16 cellular contexts compared by ENCODE assay signal in genomic region chr18:9941660-9942059, GRCh38. TPM values are rescaled to one million over a fixed set of nuclear protein-coding genes. Genes with fewer than 3 reads are reported as not detected.
DNase-seq lines count a peak whose midpoint lies in the region; ATAC-seq, FAIRE-seq and TF ChIP-seq lines count a peak whose summit lies in the region.
"Had no signal": no experiment of that assay in that cellular context is flagged by ENCODE, and none has a peak within 500 bp of the region (broad histone marks: within the 10 kb centered on the region; RNA-seq: fewer than 3 reads in every experiment).

No MANE protein-coding gene starts in this region.

- no peak overlapping the region for H3K27ac ChIP-seq in K562 (ENCODE audit: extremely low read depth, low read depth, low read length)
- H3K27ac ChIP-seq: C4-2B had no signal

- no peak for TF ChIP-seq POLR2A in K562 (conservative IDR thresholded peaks at IDR 0.05)

- H3K27ac Mint-ChIP-seq in nephron progenitor cell, result peak overlapping the region; percentile 25
- H3K27ac Mint-ChIP-seq in endothelial cell (ENCODE audit: unreplicated experiment), result no peak overlapping the region
- H3K27ac Mint-ChIP-seq: CD4-positive, alpha-beta T cell had no signal

- in situ Hi-C loops in K562 (cut with MboI), result no loop called here

- H3K9me1 ChIP-seq in K562 (ENCODE audit: control insufficient read depth, insufficient read depth, low read length), result no peaks in the 10 kb centered on the region

- no TSS peak for BruUV-seq in K562 (replicated peaks; lab: Mats Ljungman, UMichigan)

- TF ChIP-seq RAD21 in K562 (CRISPR knock-in tag; conservative IDR thresholded peaks at IDR 0.05 in 1 of 2, IDR thresholded peaks at IDR 0.05 in 1 of 2), result no peak

- no peak for TF ChIP-seq EP300 in K562 (IDR thresholded peaks at IDR 0.05; ENCODE audit: low read length)

- no peaks in the 10 kb centered on the region for H4K20me1 ChIP-seq in K562 (replicated peaks; ENCODE audit: control insufficient read depth, insufficient read depth, low read length)

- ATAC-seq in K562, result no peak
- ATAC-seq: GM12878 had no signal

- DNase-seq in K562 (ENCODE audit: extremely low read depth in 1 of 4, low spot score in 3 of 4), result no peak
- no peak for DNase-seq in nephron progenitor cell
- no peak for DNase-seq in endothelial cell (ENCODE audit: low spot score)
- no peak for DNase-seq in LoVo (ENCODE audit: low spot score)
- DNase-seq: AML-193; CD4-positive, alpha-beta T cell; DMS153; DMS79 treated with DMSO at 0.1 percent for 48 hours; H9; KBM-7 had no signal

- peaks cover 74% of the 10 kb centered on the region for H3K36me3 Mint-ChIP-seq in nephron progenitor cell (ENCODE audit: low read depth)
- peaks cover 20% of the 10 kb centered on the region for H3K36me3 Mint-ChIP-seq in endothelial cell (ENCODE audit: low read depth, unreplicated experiment)

- H3K9me3 Mint-ChIP-seq in nephron progenitor cell (no peaks in the 10 kb centered on the region), endothelial cell (ENCODE audit: unreplicated experiment) (no peaks in the 10 kb centered on the region)
- H3K9me3 Mint-ChIP-seq: CD4-positive, alpha-beta T cell; H9 had no signal

- H3K9ac ChIP-seq in K562 (ENCODE audit: insufficient read depth in 1 of 2, low read depth in 2 of 2, low read length in 2 of 2), result no peak overlapping the region

- peaks cover 93% of the 10 kb centered on the region for H3K79me2 ChIP-seq in K562 (ENCODE audit: control insufficient read depth, insufficient read depth, low read length)

- H3K4me1 Mint-ChIP-seq in nephron progenitor cell (peaks cover 9% of the 10 kb centered on the region), endothelial cell (ENCODE audit: unreplicated experiment) (no peaks in the 10 kb centered on the region)
- H3K4me1 Mint-ChIP-seq: H9 had no signal

- no peak overlapping the region for H2AFZ ChIP-seq in K562 (ENCODE audit: low read depth, low read length)

- POLR2A ChIA-PET in K562 (lab: Yijun Ruan, JAX), result interaction anchor here (1.0 to 2.4 kb wide), 3 partner anchors 9 to 272 kb away, joined by 4 to 10 read pairs (median 7); no protein-coding TSS in a partner anchor

- H3K4me3 Mint-ChIP-seq in nephron progenitor cell (no peak overlapping the region), endothelial cell (ENCODE audit: unreplicated experiment) (no peak overlapping the region)
- H3K4me3 Mint-ChIP-seq: CD4-positive, alpha-beta T cell; H9 had no signal

- no peak overlapping the region for H3K4me3 ChIP-seq in K562
- H3K4me3 ChIP-seq: GM12878 had no signal

- H3K36me3 ChIP-seq in K562 (ENCODE audit: control insufficient read depth, insufficient read depth, low read length), result peaks cover 97% of the 10 kb centered on the region

- H3K27me3 ChIP-seq in K562 (ENCODE audit: control insufficient read depth in 2 of 2, insufficient read depth in 2 of 2, low read length in 2 of 2), result no peaks in the 10 kb centered on the region

- 100% methylated on average over 1 of the region's 1 CpG for WGBS in K562 (ENCODE audit: insufficient coverage, low coverage, missing lambda C conversion rate)

- no peak overlapping the region for H3K4me2 ChIP-seq in K562 (ENCODE audit: insufficient read depth, low read length)

- FAIRE-seq in A204.1 (lab: Jason Lieb, UNC), result peak; percentile 40
- peak; percentile 41 for FAIRE-seq in G401.6 (lab: Jason Lieb, UNC)
- no peak for FAIRE-seq in K562 (lab: Jason Lieb, UNC)
- FAIRE-seq: GM12878, H1 had no signal

- peaks cover 0 to 3% of the 10 kb centered on the region in 2 experiments; a peak in 2 of 5 replicates for H3K4me1 ChIP-seq in K562 (replicated peaks in 1 of 2; ENCODE audit: control insufficient read depth in 2 of 2, insufficient read depth in 2 of 2, low read length in 2 of 2)

- TF ChIP-seq CTCF in K562 (IDR thresholded peaks at IDR 0.05 in 2 of 3, conservative IDR thresholded peaks at IDR 0.05 in 1 of 3; ENCODE audit: insufficient read depth in 2 of 3, low read depth in 1 of 3, low read length in 3 of 3) (no peak), nephron progenitor cell (IDR thresholded peaks at IDR 0.05) (no peak), endothelial cell (IDR thresholded peaks at IDR 0.05; ENCODE audit: unreplicated experiment) (no peak)

- CTCF ChIA-PET in K562 (lab: Yijun Ruan, JAX; ENCODE audit: low intra/inter-chr PET ratio), result no interaction called here

- no peaks in the 10 kb centered on the region for H3K27me3 Mint-ChIP-seq in nephron progenitor cell (ENCODE audit: low read depth, poor library complexity)
- H3K27me3 Mint-ChIP-seq in endothelial cell (ENCODE audit: unreplicated experiment), result no peaks in the 10 kb centered on the region
- H3K27me3 Mint-ChIP-seq: CD4-positive, alpha-beta T cell had no signal

- no peaks in the 10 kb centered on the region for H3K9me3 ChIP-seq in K562 (replicated peaks; ENCODE audit: control insufficient read depth, insufficient read depth, low read depth, low read length)

- intact Hi-C loops in K562 (cut with micrococcal nuclease), result no loop called here

TF ChIP-seq in K562, 482 proteins besides CTCF, POLR2A, EP300 and RAD21:
- peak; percentile 34; the same call in 1 of the 2 replicates for TF ChIP-seq MAFF (IDR thresholded peaks at IDR 0.05; ENCODE audit: low read length)
- TF ChIP-seq MYBL2 (IDR thresholded peaks at IDR 0.05; ENCODE audit: low read depth), result no peak
- TF ChIP-seq MYBL2 (CRISPR knock-in tag; IDR thresholded peaks at IDR 0.05; ENCODE audit: borderline replicate concordance), result no peak
- TF ChIP-seq RHOXF2B (CRISPR knock-in tag; conservative IDR thresholded peaks at IDR 0.05), result no peak
- TF ChIP-seq YBX1 (IDR thresholded peaks at IDR 0.05), result no peak
- peak; percentile 36; the same call in 1 of the 2 replicates for TF ChIP-seq POLR2H (tag; IDR thresholded peaks at IDR 0.05; ENCODE audit: low read depth)
- peak; percentile 67; the same call in 1 of the 2 replicates for TF ChIP-seq C11orf30 (IDR thresholded peaks at IDR 0.05; ENCODE audit: low read depth)
- TF ChIP-seq KHSRP (IDR thresholded peaks at IDR 0.05), result peak; percentile 16
- peak; percentile 4 for TF ChIP-seq U2AF1 (optimal IDR thresholded peaks at IDR 0.05; ENCODE audit: low read depth, low read length)
- peak; percentile 89 for TF ChIP-seq ZNF316 (IDR thresholded peaks at IDR 0.05)
- TF ChIP-seq SUPT5H (IDR thresholded peaks at IDR 0.05), result 0 out of 2 replicates have a peak, but pooled peaks have one; percentile 23
- TF ChIP-seq TAF7 (tag; IDR thresholded peaks at IDR 0.05), result no peak
- TF ChIP-seq DPF2 (IDR thresholded peaks at IDR 0.05), result no peak
- peak; percentile 35; the same call in 1 of the 2 replicates for TF ChIP-seq MAFK (IDR thresholded peaks at IDR 0.05; ENCODE audit: low read length)
TF ChIP-seq in K562: peak in this region for 8.

RNA-seq across cellular contexts. Expression of gene VAPA, which starts 27.8 kb away (rescaled TPM):
- total RNA-seq in K562 (2011; cell fraction: chromatin; rRNA removed; ENCODE audit: low replicate concordance), result 131 and 315 TPM in 2 replicates
- total RNA-seq in K562 (2011; cell fraction: nucleolus; rRNA removed), result 118 and 122 TPM in 2 replicates
- total RNA-seq in K562 (2011; cell fraction: nucleoplasm; rRNA removed), result 147 and 249 TPM in 2 replicates
- total RNA-seq in K562 (2014; rRNA removed), result 516 and 526 TPM in 2 replicates
- total RNA-seq in K562 (2014; rRNA removed; fragmentation: Illumina TruSeq; extraction: Trizol), result 624 and 729 TPM in 2 replicates
- total RNA-seq in K562 (2015; rRNA removed; fragmentation: Illumina TruSeq; extraction: Trizol), result 726 and 732 TPM in 2 replicates
- total RNA-seq in K562 (2021), result 504 and 509 TPM in 2 replicates
- 544 and 809 TPM in 2 replicates for polyA plus RNA-seq in K562 (2011; rRNA removed)
- 202 and 314 TPM in 2 replicates for polyA plus RNA-seq in K562 (2011; cell fraction: cytosol; rRNA removed)
- 169 and 199 TPM in 2 replicates for polyA plus RNA-seq in K562 (2011; cell fraction: nucleus; rRNA removed)
- polyA plus RNA-seq in K562 (2012), result 376 and 498 TPM in 2 replicates
- polyA plus RNA-seq in K562 (2014; fragmentation: Illumina TruSeq; extraction: Trizol), result 790 and 902 TPM in 2 replicates
- polyA plus RNA-seq in K562 (2014; fragmentation: Nextera tagmentation; extraction: Ambion mirVana), result 100 to 1,000 TPM; 219 to 224 TPM
- 455 and 489 TPM in 2 replicates for polyA plus RNA-seq in K562 (2014; rRNA removed)
- 866 and 913 TPM in 2 replicates for polyA minus RNA-seq in K562 (2011; rRNA and poly(A)+ RNA removed)
- 292 and 382 TPM in 2 replicates for polyA minus RNA-seq in K562 (2011; cell fraction: cytosol; rRNA and poly(A)+ RNA removed)
- 176 and 203 TPM in 2 replicates for polyA minus RNA-seq in K562 (2011; cell fraction: nucleus; rRNA and poly(A)+ RNA removed)
- 180 TPM for total RNA-seq in endothelial cell (ENCODE audit: unreplicated experiment)

RNA-seq across cellular contexts. Expression of gene TXNDC2, which starts 55.9 kb away (rescaled TPM):
- 2.8 and 4.0 TPM in 2 replicates for total RNA-seq in K562 (2011; cell fraction: chromatin; rRNA removed; ENCODE audit: low replicate concordance)
- 1.7 and 2.8 TPM in 2 replicates for total RNA-seq in K562 (2011; cell fraction: nucleolus; rRNA removed)
- 2.3 and 2.6 TPM in 2 replicates for total RNA-seq in K562 (2011; cell fraction: nucleoplasm; rRNA removed)
- 1.3 TPM in 2 replicates for total RNA-seq in K562 (2014; rRNA removed)
- total RNA-seq in K562 (2014; rRNA removed; fragmentation: Illumina TruSeq; extraction: Trizol), result 1.6 and 1.7 TPM in 2 replicates
- total RNA-seq in K562 (2015; rRNA removed; fragmentation: Illumina TruSeq; extraction: Trizol), result 2.3 and 2.5 TPM in 2 replicates
- 2.0 and 3.8 TPM in 2 replicates for total RNA-seq in K562 (2021)
- polyA plus RNA-seq in K562 (2011; rRNA removed), result 0.79 and 2.3 TPM in 2 replicates
- 0.55 and 2.2 TPM in 2 replicates for polyA plus RNA-seq in K562 (2011; cell fraction: cytosol; rRNA removed)
- 0.83 and 4.6 TPM in 2 replicates for polyA plus RNA-seq in K562 (2011; cell fraction: nucleus; rRNA removed)
- polyA plus RNA-seq in K562 (2012), result 1.5 and 3.3 TPM in 2 replicates
- 4.8 and 4.9 TPM in 2 replicates for polyA plus RNA-seq in K562 (2014; fragmentation: Illumina TruSeq; extraction: Trizol)
- polyA plus RNA-seq in K562 (2014; fragmentation: Nextera tagmentation; extraction: Ambion mirVana), result 1 to 10 TPM; 1.2 to 2.3 TPM
- polyA plus RNA-seq in K562 (2014; rRNA removed), result 1.4 and 2.5 TPM in 2 replicates
- polyA minus RNA-seq in K562 (2011; rRNA and poly(A)+ RNA removed), result 2.8 and 5.4 TPM in 2 replicates
- polyA minus RNA-seq in K562 (2011; cell fraction: cytosol; rRNA and poly(A)+ RNA removed), result 0.73 and 3.0 TPM in 2 replicates
- 1.8 and 4.7 TPM in 2 replicates for polyA minus RNA-seq in K562 (2011; cell fraction: nucleus; rRNA and poly(A)+ RNA removed)
- not detected for total RNA-seq in endothelial cell (ENCODE audit: unreplicated experiment)
- total RNA-seq: CD4-positive, alpha-beta T cell; HT-29 had no signal
- polyA plus RNA-seq: H1 had no signal
